Comparison of ENCODE assay signal across 10 cellular contexts in genomic region chrX:39984191-39984956, GRCh38.
DNase-seq lines count a peak whose midpoint lies in the region; ATAC-seq, FAIRE-seq and TF ChIP-seq lines count a peak whose summit lies in the region.
"Had no signal": no experiment of that assay in that cellular context is flagged by ENCODE, and none has a peak within 500 bp of the region (broad histone marks: within the 10 kb centered on the region; RNA-seq: fewer than 3 reads in every experiment).

No MANE protein-coding gene starts in this region.

- no peaks in the 10 kb centered on the region for H3K79me2 ChIP-seq in HepG2 (ENCODE audit: insufficient read depth, low read length)

- H3K9ac ChIP-seq in HepG2 (ENCODE audit: insufficient read depth, low read depth, low read length), result no peak overlapping the region

- DNase-seq in HepG2 (ENCODE audit: low spot score) (no peak), right lobe of liver (no peak), WTC11 (ENCODE audit: low spot score) (no peak), right cardiac atrium (peak in 2 of 3 donors; percentile 68 to 69), NCI-H2081 (lab: John Stamatoyannopoulos, UW) (no peak)
- no peak for DNase-seq in activated naive CD8-positive, alpha-beta T cell treated with anti-CD3 and anti-CD28 coated beads for 36 hours
- no peak for DNase-seq in CD4-positive, alpha-beta T cell
- DNase-seq: OCI-M1 had no signal

- no peak overlapping the region for H3K4me3 Mint-ChIP-seq in WTC11
- no peak overlapping the region for H3K4me3 Mint-ChIP-seq in activated naive CD8-positive, alpha-beta T cell treated with anti-CD3 and anti-CD28 coated beads for 36 hours
- H3K4me3 Mint-ChIP-seq in CD4-positive, alpha-beta T cell, result no peak overlapping the region
- H3K4me3 Mint-ChIP-seq: stimulated activated naive CD8-positive, alpha-beta T cell treated with anti-CD3 and anti-CD28 coated beads, Interleukin-15, Interleukin-2, amounts not matched to agents 100 ng/mL and 50 ng/mL, for 24 hours had no signal

- 0 out of 2 replicates have a peak overlapping the region, but pooled peaks have one; percentile 36 for H3K4me2 ChIP-seq in HepG2 (ENCODE audit: low read depth, low read length)

- no peaks in the 10 kb centered on the region for H4K20me1 ChIP-seq in HepG2 (ENCODE audit: insufficient read depth, low read length)

- no peak overlapping the region for H3K27ac Mint-ChIP-seq in WTC11
- H3K27ac Mint-ChIP-seq in activated naive CD8-positive, alpha-beta T cell treated with anti-CD3 and anti-CD28 coated beads for 36 hours, result no peak overlapping the region
- H3K27ac Mint-ChIP-seq in CD4-positive, alpha-beta T cell, result no peak overlapping the region
- H3K27ac Mint-ChIP-seq: stimulated activated naive CD8-positive, alpha-beta T cell treated with anti-CD3 and anti-CD28 coated beads, Interleukin-15, Interleukin-2, amounts not matched to agents 100 ng/mL and 50 ng/mL, for 24 hours had no signal

- no peaks in the 10 kb centered on the region for H3K36me3 ChIP-seq in HepG2 (replicated peaks in 1 of 2; ENCODE audit: control insufficient read depth in 1 of 2, insufficient read depth in 2 of 2, low read length in 2 of 2)
- no peaks in the 10 kb centered on the region for H3K36me3 ChIP-seq in right lobe of liver

- WGBS in HepG2 (ENCODE audit: low lambda C conversion rate), result 75% methylated on average over 2 of the region's 14 CpGs
- WGBS in right lobe of liver (ENCODE audit: insufficient coverage, low coverage, low lambda C conversion rate, missing lambda C conversion rate), result 71% methylated on average over 4 of the region's 14 CpGs
- 57% methylated on average over 14 of the region's 14 CpGs for WGBS in right cardiac atrium

- H3K4me3 ChIP-seq in HepG2 (replicated peaks in 1 of 3; ENCODE audit: insufficient read depth in 1 of 3, low read depth in 2 of 3, low read length in 3 of 3) (no peak overlapping the region), right lobe of liver (no peak overlapping the region), right cardiac atrium (ENCODE audit: low read length) (no peak overlapping the region)

- POLR2A ChIA-PET in HepG2 (lab: Yijun Ruan, JAX), result interaction anchor here (2.5 kb wide), 1 partner anchor 29 kb away, joined by 19 read pairs; no protein-coding TSS in a partner anchor
- POLR2A ChIA-PET in WTC11 (lab: Charles Lee), result no interaction called here
- POLR2A ChIA-PET in CD4-positive, alpha-beta T cell (lab: Charles Lee), result no interaction called here

- no peaks in the 10 kb centered on the region for H3K27me3 ChIP-seq in HepG2 (ENCODE audit: control insufficient read depth in 1 of 2, insufficient read depth in 2 of 2, low read length in 2 of 2)
- no peaks in the 10 kb centered on the region for H3K27me3 ChIP-seq in right lobe of liver
- H3K27me3 ChIP-seq in right cardiac atrium (ENCODE audit: control insufficient read depth, insufficient read depth), result no peaks in the 10 kb centered on the region
- no peaks in the 10 kb centered on the region for H3K27me3 ChIP-seq in CD4-positive, alpha-beta T cell (ENCODE audit: control insufficient read depth, insufficient read depth, low read length)

- TF ChIP-seq RAD21 in HepG2 (CRISPR knock-in tag; IDR thresholded peaks at IDR 0.05), result no peak

- no TSS peak for BruUV-seq in HepG2 (replicated peaks; lab: Mats Ljungman, UMichigan)

- H3K27me3 Mint-ChIP-seq in WTC11 (ENCODE audit: low read depth), result no peaks in the 10 kb centered on the region
- no peaks in the 10 kb centered on the region for H3K27me3 Mint-ChIP-seq in activated naive CD8-positive, alpha-beta T cell treated with anti-CD3 and anti-CD28 coated beads for 36 hours
- no peaks in the 10 kb centered on the region for H3K27me3 Mint-ChIP-seq in CD4-positive, alpha-beta T cell
- H3K27me3 Mint-ChIP-seq: stimulated activated naive CD8-positive, alpha-beta T cell treated with anti-CD3 and anti-CD28 coated beads, Interleukin-15, Interleukin-2, amounts not matched to agents 100 ng/mL and 50 ng/mL, for 24 hours had no signal

- ATAC-seq in HepG2, result peak; percentile 77
- no peak for ATAC-seq in right lobe of liver
- peak; percentile 30; the same call in 1 of the 2 replicates for ATAC-seq in WTC11
- ATAC-seq in right cardiac atrium, result peak; percentile 66 to 70
- ATAC-seq in HG03520 (IDR thresholded peaks at IDR 0.05; ENCODE audit: unreplicated experiment), result no peak
- ATAC-seq in CD4-positive, alpha-beta T cell (ENCODE audit: poor library complexity), result no peak

- no peak overlapping the region for H2AFZ ChIP-seq in HepG2 (ENCODE audit: low read length)

- H3K27ac ChIP-seq in HepG2 (ENCODE audit: extremely low read length, insufficient read depth, low read length), result no peak overlapping the region
- H3K27ac ChIP-seq in right lobe of liver, result no peak overlapping the region
- H3K27ac ChIP-seq in right cardiac atrium (ENCODE audit: low read length), result no peak overlapping the region
- H3K27ac ChIP-seq in CD4-positive, alpha-beta T cell (ENCODE audit: low read depth, low read length), result no peak overlapping the region

- CTCF ChIA-PET in HepG2 (lab: Yijun Ruan, JAX; ENCODE audit: low intra/inter-chr PET ratio, low total read pairs) (no interaction called here), WTC11 (lab: Charles Lee) (no interaction called here)
- CTCF ChIA-PET in CD4-positive, alpha-beta T cell (lab: Charles Lee), result no interaction called here

- TF ChIP-seq CTCF in HepG2 (CRISPR knock-in tag; IDR thresholded peaks at IDR 0.05), result no peak
- TF ChIP-seq CTCF in right lobe of liver (IDR thresholded peaks at IDR 0.05), result no peak
- TF ChIP-seq CTCF in WTC11 (IDR thresholded peaks at IDR 0.05), result no peak
- TF ChIP-seq CTCF in CD4-positive, alpha-beta T cell (IDR thresholded peaks at IDR 0.05), result no peak

- H3K9me3 Mint-ChIP-seq in WTC11, result no peaks in the 10 kb centered on the region
- H3K9me3 Mint-ChIP-seq in activated naive CD8-positive, alpha-beta T cell treated with anti-CD3 and anti-CD28 coated beads for 36 hours, result no peaks in the 10 kb centered on the region
- no peaks in the 10 kb centered on the region for H3K9me3 Mint-ChIP-seq in CD4-positive, alpha-beta T cell
- H3K9me3 Mint-ChIP-seq: stimulated activated naive CD8-positive, alpha-beta T cell treated with anti-CD3 and anti-CD28 coated beads, Interleukin-15, Interleukin-2, amounts not matched to agents 100 ng/mL and 50 ng/mL, for 24 hours had no signal

- FAIRE-seq in HepG2 (lab: Jason Lieb, UNC), result peak; percentile 4

- H3K4me1 Mint-ChIP-seq in WTC11, result peaks cover 22% of the 10 kb centered on the region
- H3K4me1 Mint-ChIP-seq in activated naive CD8-positive, alpha-beta T cell treated with anti-CD3 and anti-CD28 coated beads for 36 hours, result no peaks in the 10 kb centered on the region
- no peaks in the 10 kb centered on the region for H3K4me1 Mint-ChIP-seq in CD4-positive, alpha-beta T cell (ENCODE audit: low read depth)

- in situ Hi-C loops in HepG2 (cut with HindIII; ENCODE audit: extremely low pct_ligation_motif_present, low pct_unique_long_range_greater_than_20kb), result no loop called here

- intact Hi-C loops in HepG2 (cut with micrococcal nuclease; ENCODE audit: unreplicated experiment), result no loop called here
- intact Hi-C loops in right lobe of liver (cut with DNase I), result no loop called here
- intact Hi-C loops in right cardiac atrium (cut with DNase I), result no loop called here
- intact Hi-C loops in CD4-positive, alpha-beta T cell (cut with DNase I, micrococcal nuclease), result no loop called here

- H3K9me3 ChIP-seq in HepG2 (ENCODE audit: low read length), result no peaks in the 10 kb centered on the region
- no peaks in the 10 kb centered on the region for H3K9me3 ChIP-seq in right lobe of liver
- no peaks in the 10 kb centered on the region for H3K9me3 ChIP-seq in right cardiac atrium (ENCODE audit: control insufficient read depth, low read length)
- H3K9me3 ChIP-seq in CD4-positive, alpha-beta T cell (ENCODE audit: control insufficient read depth, low read length), result no peaks in the 10 kb centered on the region

- no peaks in the 10 kb centered on the region for H3K36me3 Mint-ChIP-seq in WTC11
- no peaks in the 10 kb centered on the region for H3K36me3 Mint-ChIP-seq in activated naive CD8-positive, alpha-beta T cell treated with anti-CD3 and anti-CD28 coated beads for 36 hours
- no peaks in the 10 kb centered on the region for H3K36me3 Mint-ChIP-seq in CD4-positive, alpha-beta T cell (ENCODE audit: low read depth)

- TF ChIP-seq EP300 in HepG2 (IDR thresholded peaks at IDR 0.05; ENCODE audit: low read depth in 2 of 2, low read length in 2 of 2) (no peak), HepG2 (CRISPR knock-in tag; IDR thresholded peaks at IDR 0.05; ENCODE audit: borderline replicate concordance) (no peak)

- H3K4me1 ChIP-seq in HepG2 (ENCODE audit: insufficient read depth, low read length) (peaks cover 46% of the 10 kb centered on the region), right lobe of liver (no peaks in the 10 kb centered on the region), right cardiac atrium (ENCODE audit: control insufficient read depth, insufficient read depth, low read length) (no peaks in the 10 kb centered on the region)

- TF ChIP-seq POLR2A in HepG2 (IDR thresholded peaks at IDR 0.05; ENCODE audit: insufficient read depth in 1 of 2, low read depth in 2 of 2, low read length in 2 of 2), result no peak
- TF ChIP-seq POLR2A in right lobe of liver (IDR thresholded peaks at IDR 0.05), result no peak

TF ChIP-seq in HepG2, 621 proteins besides CTCF, POLR2A, EP300 and RAD21 (continues in another document):
- TF ChIP-seq HNF4A (CRISPR knock-in tag; IDR thresholded peaks at IDR 0.05), result peak; percentile 53
- TF ChIP-seq, protein P1, sequence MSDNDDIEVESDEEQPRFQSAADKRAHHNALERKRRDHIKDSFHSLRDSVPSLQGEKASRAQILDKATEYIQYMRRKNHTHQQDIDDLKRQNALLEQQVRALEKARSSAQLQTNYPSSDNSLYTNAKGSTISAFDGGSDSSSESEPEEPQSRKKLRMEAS (IDR thresholded peaks at IDR 0.05), result peak; percentile 15; the same call in 1 of the 2 replicates

TF ChIP-seq in WTC11, 78 proteins besides CTCF, POLR2A, EP300 and RAD21 (continues in another document):
- TF ChIP-seq E2F1 (CRISPR knock-in tag; IDR thresholded peaks at IDR 0.05), result no peak

Comparison
In these comparisons a context has a peak if more than half of its experiments do, and no peak if none do; other contexts are left out.
1. ATAC-seq: peak in HepG2 (single experiment), WTC11 (single experiment) and right cardiac atrium (2 of 2); none in right lobe of liver (0 of 4), HG03520 (single experiment) and CD4-positive, alpha-beta T cell (single experiment).
2. DNase-seq: peak in right cardiac atrium (2 of 3); none in HepG2 (single experiment), right lobe of liver (0 of 3), WTC11 (single experiment), NCI-H2081 (0 of 2), activated naive CD8-positive, alpha-beta T cell treated with anti-CD3 and anti-CD28 coated beads for 36 hours (single experiment) and CD4-positive, alpha-beta T cell (0 of 10).